29 cellular contexts compared by ENCODE assay signal in genomic region chr6:84089081-84089480, GRCh38. TPM values are rescaled to one million over a fixed set of nuclear protein-coding genes. Genes with fewer than 3 reads are reported as not detected.
"Had no signal": no experiment of that assay in that cellular context is flagged by ENCODE, and none has a peak within 500 bp of the region (broad histone marks: within the 10 kb centered on the region; RNA-seq: fewer than 3 reads in every experiment).

No MANE protein-coding gene starts in this region.

- DNase-seq: activated CD4-positive, alpha-beta memory T cell treated with anti-CD3 and anti-CD28 coated beads, Interleukin-2, amount 10 ng/mL, durations not matched to agents 7 days and 5 days; activated CD4-positive, alpha-beta T cell treated with anti-CD3 and anti-CD28 coated beads for 4 hours; activated CD4-positive, alpha-beta T cell treated with anti-CD3 and anti-CD28 coated beads, Interleukin-2, amount 10 ng/mL, durations not matched to agents 7 days and 5 days; activated CD4-positive, alpha-beta T cell treated with anti-CD3 and anti-CD28 coated beads, Interleukin-2, amount 50 U/mL, for 4 hours; activated CD4-positive, CD25-positive, alpha-beta regulatory T cell; activated CD4-positive, CD25-positive, alpha-beta regulatory T cell treated with anti-CD3 and anti-CD28 coated beads, Interleukin-2, amount 50 U/mL, for 72 hours; activated CD8-positive, alpha-beta memory T cell treated with anti-CD3 and anti-CD28 coated beads, Interleukin-2, amount 50 U/mL, for 48 hours; activated gamma-delta T cell treated with Interleukin-2 at 50 U/mL for 16 hours; activated naive CD4-positive, alpha-beta T cell treated with anti-CD3 and anti-CD28 coated beads, Interleukin-2, amount 50 U/mL, for 16 hours; activated naive CD4-positive, alpha-beta T cell treated with Interleukin-2 at 50 U/mL for 16 hours; activated T-cell treated with anti-CD3 and anti-CD28 coated beads for 4 hours; activated T-cell treated with anti-CD3 and anti-CD28 coated beads, Interleukin-2, amount 50 U/mL, for 24 hours; activated T-cell treated with anti-CD3 and anti-CD28 coated beads, Interleukin-2, amount 50 U/mL, for 72 hours; amniotic stem cell; anterior cingulate cortex; central memory CD4-positive, alpha-beta T cell; cerebellar nuclear complex; colonic mucosa; effector CD4-positive, alpha-beta T cell; effector memory CD8-positive, alpha-beta T cell; erythroblast; foreskin keratinocyte; glutamatergic neuron; heart left ventricle; T-helper 2 cell had no signal

- H3K36me3 ChIP-seq: breast epithelium, cardiac muscle cell, colonic mucosa, esophagus muscularis mucosa, gastrocnemius medialis, heart left ventricle had no signal

- H3K4me3 ChIP-seq: breast epithelium, cardiac muscle cell, colonic mucosa, esophagus muscularis mucosa, gastrocnemius medialis, heart left ventricle had no signal

- ATAC-seq: activated T-cell treated with anti-CD3 and anti-CD28 coated beads, Interleukin-2, amount 50 U/mL, for 72 hours; effector memory CD8-positive, alpha-beta T cell; foreskin keratinocyte; gastrocnemius medialis had no signal

- H3K27ac ChIP-seq: breast epithelium, cardiac muscle cell, colonic mucosa, esophagus muscularis mucosa, foreskin keratinocyte, gastrocnemius medialis, heart left ventricle had no signal

- H3K27me3 ChIP-seq: breast epithelium, cardiac muscle cell, colonic mucosa, esophagus muscularis mucosa, foreskin keratinocyte, gastrocnemius medialis, heart left ventricle had no signal

- H3K9me3 ChIP-seq: colonic mucosa, gastrocnemius medialis had no signal

- H3K4me1 ChIP-seq: breast epithelium, colonic mucosa, esophagus muscularis mucosa, foreskin keratinocyte, gastrocnemius medialis, heart left ventricle had no signal

RNA-seq across cellular contexts. Expression of gene MRAP2, which starts 55.5 kb away (rescaled TPM):
- total RNA-seq: activated CD4-positive, alpha-beta memory T cell treated with anti-CD3 and anti-CD28 coated beads, Interleukin-2, amount 10 ng/mL, durations not matched to agents 7 days and 5 days; activated CD4-positive, alpha-beta T cell treated with anti-CD3 and anti-CD28 coated beads, Interleukin-2, amount 10 ng/mL, durations not matched to agents 7 days and 5 days; activated T-cell treated with anti-CD3 and anti-CD28 coated beads, Interleukin-2, amount 50 U/mL, for 72 hours had no signal
